Comparison of ENCODE assay signal across 15 cellular contexts in genomic region chr7:7203813-7204575, GRCh38. TPM values are rescaled to one million over a fixed set of nuclear protein-coding genes. Genes with fewer than 3 reads are reported as not detected.
DNase-seq lines count a peak whose midpoint lies in the region; ATAC-seq lines count a peak whose summit lies in the region.
"Had no signal": no experiment of that assay in that cellular context is flagged by ENCODE, and none has a peak within 500 bp of the region (broad histone marks: within the 10 kb centered on the region; RNA-seq: fewer than 3 reads in every experiment).

No MANE protein-coding gene starts in this region.

- peak; percentile 52 for ATAC-seq in activated CD8-positive, alpha-beta memory T cell treated with anti-CD3 and anti-CD28 coated beads, Interleukin-2, amount 10 ng/mL, durations not matched to agents 7 days and 5 days
- ATAC-seq in naive thymus-derived CD8-positive, alpha-beta T cell = peak; percentile 31 to 45
- ATAC-seq in GM18861 (IDR thresholded peaks at IDR 0.05; ENCODE audit: unreplicated experiment) = no peak
- ATAC-seq in GM18511 (IDR thresholded peaks at IDR 0.05; ENCODE audit: unreplicated experiment) = no peak

- intact Hi-C loops in activated T-helper 2 cell treated with anti-CD3 and anti-CD28 coated beads, Interferon-gamma antibody, Interleukin-2, Interleukin-4, amounts not matched to agents 10 μg/mL and 5 μg/mL and 100 μg/mL, durations not matched to agents 14 hours and 24 hours and 36 hours (cut with micrococcal nuclease) = loop anchor here (5.0 kb wide), 1 partner anchor 53 kb away; no protein-coding TSS in a partner anchor

- peak overlapping the region; percentile 22 for H3K27ac Mint-ChIP-seq in activated CD8-positive, alpha-beta memory T cell treated with anti-CD3 and anti-CD28 coated beads, Interleukin-2, amount 10 ng/mL, durations not matched to agents 7 days and 5 days
- H3K27ac Mint-ChIP-seq in activated T-helper 2 cell treated with anti-CD3 and anti-CD28 coated beads, Interferon-gamma antibody, Interleukin-2, Interleukin-4, amounts not matched to agents 10 μg/mL and 5 μg/mL and 100 μg/mL, durations not matched to agents 14 hours and 24 hours and 36 hours = peak overlapping the region; percentile 17
- H3K27ac Mint-ChIP-seq in naive thymus-derived CD8-positive, alpha-beta T cell = peak overlapping the region in 8 of 10 donors; percentile 5 to 92 (median 61)

- no peak for DNase-seq in activated CD8-positive, alpha-beta memory T cell treated with anti-CD3 and anti-CD28 coated beads, Interleukin-2, amount 10 ng/mL, durations not matched to agents 7 days and 5 days
- no peak for DNase-seq in activated CD8-positive, alpha-beta memory T cell treated with anti-CD3 and anti-CD28 coated beads, Interleukin-2, amount 50 U/mL, for 4 hours
- DNase-seq in M059J (ENCODE audit: low read depth) = peak; percentile 19
- DNase-seq in activated T-helper 2 cell treated with anti-CD3 and anti-CD28 coated beads, Interferon-gamma antibody, Interleukin-2, Interleukin-4, amounts not matched to agents 10 μg/mL and 5 μg/mL and 100 μg/mL, durations not matched to agents 14 hours and 24 hours and 36 hours (ENCODE audit: low spot score) = no peak
- DNase-seq in naive thymus-derived CD8-positive, alpha-beta T cell = no peak
- no peak for DNase-seq in HCEC 1CT
- DNase-seq: ACHN; activated effector memory CD4-positive, alpha-beta T cell treated with Interleukin-2 at 50 U/mL for 16 hours; kidney glomerular epithelial cell; NCI-H2029 treated with DMSO at 0.1 percent for 48 hours; SHP77; stimulated activated CD4-positive, alpha-beta T cell treated with anti-CD3 and anti-CD28 coated beads, Interleukin-15, amount 100 ng/mL, for 24 hours; trophoblast cell had no signal

- H3K4me3 Mint-ChIP-seq in activated CD8-positive, alpha-beta memory T cell treated with anti-CD3 and anti-CD28 coated beads, Interleukin-2, amount 10 ng/mL, durations not matched to agents 7 days and 5 days = peak overlapping the region; percentile 25
- H3K4me3 Mint-ChIP-seq in activated T-helper 2 cell treated with anti-CD3 and anti-CD28 coated beads, Interferon-gamma antibody, Interleukin-2, Interleukin-4, amounts not matched to agents 10 μg/mL and 5 μg/mL and 100 μg/mL, durations not matched to agents 14 hours and 24 hours and 36 hours (ENCODE audit: low read depth) = no peak overlapping the region
- H3K4me3 Mint-ChIP-seq in naive thymus-derived CD8-positive, alpha-beta T cell = peak overlapping the region in 9 of 10 donors; percentile 8 to 70 (median 48)

- peaks cover 6% of the 10 kb centered on the region for H3K9me3 Mint-ChIP-seq in activated CD8-positive, alpha-beta memory T cell treated with anti-CD3 and anti-CD28 coated beads, Interleukin-2, amount 10 ng/mL, durations not matched to agents 7 days and 5 days (ENCODE audit: low read depth)
- peaks cover 22% of the 10 kb centered on the region for H3K9me3 Mint-ChIP-seq in activated T-helper 2 cell treated with anti-CD3 and anti-CD28 coated beads, Interferon-gamma antibody, Interleukin-2, Interleukin-4, amounts not matched to agents 10 μg/mL and 5 μg/mL and 100 μg/mL, durations not matched to agents 14 hours and 24 hours and 36 hours
- peaks cover 0 to 25% (median 8%) of the 10 kb centered on the region in 9 donors for H3K9me3 Mint-ChIP-seq in naive thymus-derived CD8-positive, alpha-beta T cell

- H3K27me3 Mint-ChIP-seq in activated CD8-positive, alpha-beta memory T cell treated with anti-CD3 and anti-CD28 coated beads, Interleukin-2, amount 10 ng/mL, durations not matched to agents 7 days and 5 days = no peaks in the 10 kb centered on the region
- no peaks in the 10 kb centered on the region for H3K27me3 Mint-ChIP-seq in activated T-helper 2 cell treated with anti-CD3 and anti-CD28 coated beads, Interferon-gamma antibody, Interleukin-2, Interleukin-4, amounts not matched to agents 10 μg/mL and 5 μg/mL and 100 μg/mL, durations not matched to agents 14 hours and 24 hours and 36 hours (ENCODE audit: low read depth)
- peaks cover 0 to 1% (median 0%) of the 10 kb centered on the region in 5 donors for H3K27me3 Mint-ChIP-seq in naive thymus-derived CD8-positive, alpha-beta T cell

- H3K36me3 Mint-ChIP-seq in activated CD8-positive, alpha-beta memory T cell treated with anti-CD3 and anti-CD28 coated beads, Interleukin-2, amount 10 ng/mL, durations not matched to agents 7 days and 5 days = peaks cover 46% of the 10 kb centered on the region
- peaks cover 39% of the 10 kb centered on the region for H3K36me3 Mint-ChIP-seq in activated T-helper 2 cell treated with anti-CD3 and anti-CD28 coated beads, Interferon-gamma antibody, Interleukin-2, Interleukin-4, amounts not matched to agents 10 μg/mL and 5 μg/mL and 100 μg/mL, durations not matched to agents 14 hours and 24 hours and 36 hours (ENCODE audit: low read depth)
- H3K36me3 Mint-ChIP-seq in naive thymus-derived CD8-positive, alpha-beta T cell = peaks cover 13 to 24% (median 14%) of the 10 kb centered on the region in 3 donors

- POLR2A ChIA-PET in naive thymus-derived CD8-positive, alpha-beta T cell (lab: Charles Lee) = interaction anchor here (0.7 kb wide), 1 partner anchor 10 kb away, joined by 3 read pairs; no protein-coding TSS in a partner anchor

- CTCF ChIA-PET in activated CD8-positive, alpha-beta memory T cell treated with anti-CD3 and anti-CD28 coated beads, Interleukin-2, amount 10 ng/mL, durations not matched to agents 7 days and 5 days (lab: Charles Lee) = interaction anchor here (0.7 kb wide), 1 partner anchor 847 kb away, joined by 3 read pairs; no protein-coding TSS in a partner anchor

- H3K4me1 Mint-ChIP-seq in activated CD8-positive, alpha-beta memory T cell treated with anti-CD3 and anti-CD28 coated beads, Interleukin-2, amount 10 ng/mL, durations not matched to agents 7 days and 5 days = peaks cover 69% of the 10 kb centered on the region
- H3K4me1 Mint-ChIP-seq in activated T-helper 2 cell treated with anti-CD3 and anti-CD28 coated beads, Interferon-gamma antibody, Interleukin-2, Interleukin-4, amounts not matched to agents 10 μg/mL and 5 μg/mL and 100 μg/mL, durations not matched to agents 14 hours and 24 hours and 36 hours (ENCODE audit: low read depth) = peaks cover 64% of the 10 kb centered on the region
- H3K4me1 Mint-ChIP-seq in naive thymus-derived CD8-positive, alpha-beta T cell = peaks cover 50 to 97% (median 80%) of the 10 kb centered on the region in 4 donors

RNA-seq across cellular contexts. Expression of gene C1GALT1, which starts 21.6 kb away (rescaled TPM):
- 10 to 100 TPM; 45.9 to 55.8 TPM for total RNA-seq in activated CD8-positive, alpha-beta memory T cell treated with anti-CD3 and anti-CD28 coated beads, Interleukin-2, amount 10 ng/mL, durations not matched to agents 7 days and 5 days
- total RNA-seq in M059J (2014; rRNA removed; shearing (Covaris generic)) = 69.8 and 76.4 TPM in 2 replicates
- total RNA-seq in activated T-helper 2 cell treated with anti-CD3 and anti-CD28 coated beads, Interferon-gamma antibody, Interleukin-2, Interleukin-4, amounts not matched to agents 10 μg/mL and 5 μg/mL and 100 μg/mL, durations not matched to agents 14 hours and 24 hours and 36 hours = 37.1 and 37.6 TPM in 2 replicates
- total RNA-seq in naive thymus-derived CD8-positive, alpha-beta T cell = 10 to 100 TPM; 64.6 to 65.4 TPM
- 10 to 100 TPM; 41.7 to 72.6 (median 63.4) TPM for polyA plus RNA-seq in naive thymus-derived CD8-positive, alpha-beta T cell

Comparison
In these comparisons a context has a peak if more than half of its experiments do, and no peak if none do; other contexts are left out.
1. ATAC-seq: peak in activated CD8-positive, alpha-beta memory T cell treated with anti-CD3 and anti-CD28 coated beads, Interleukin-2, amount 10 ng/mL, durations not matched to agents 7 days and 5 days (single experiment) and naive thymus-derived CD8-positive, alpha-beta T cell (2 of 2); none in GM18861 (single experiment) and GM18511 (single experiment).
2. Peak in every context shown above with its lines, with median percentiles within 50 percentile points of each other: H3K27ac Mint-ChIP-seq.